ENCODE assay signal across 9 cellular contexts in the genomic region with DNA sequence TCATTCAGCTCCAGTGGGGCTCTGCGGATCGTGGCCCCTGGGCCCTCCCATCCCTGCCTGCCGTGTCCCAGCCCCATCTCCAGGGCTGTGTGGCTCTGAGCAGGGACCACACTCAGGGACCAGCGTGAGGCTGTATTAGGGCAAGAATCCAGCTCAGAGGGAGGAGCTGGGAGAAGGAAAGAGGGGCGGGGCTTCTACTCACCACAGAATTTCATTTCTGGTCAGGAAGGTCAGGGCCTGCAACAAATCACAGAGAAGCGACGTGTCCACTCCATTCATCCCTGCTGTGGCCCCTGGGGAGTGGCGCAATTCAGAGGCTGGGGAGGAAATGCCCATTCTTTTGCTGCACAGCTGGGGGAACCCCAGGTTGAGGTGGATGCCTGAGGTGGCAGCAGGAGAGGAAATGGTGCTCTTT. TPM values are rescaled to one million over a fixed set of nuclear protein-coding genes. Genes with fewer than 3 reads are reported as not detected.
DNase-seq lines count a peak whose midpoint lies in the region; ATAC-seq, FAIRE-seq and TF ChIP-seq lines count a peak whose summit lies in the region.
"Had no signal": no experiment of that assay in that cellular context is flagged by ENCODE, and none has a peak within 500 bp of the region (broad histone marks: within the 10 kb centered on the region; RNA-seq: fewer than 3 reads in every experiment).

No MANE protein-coding gene starts in this region.

- no peak for FAIRE-seq in K562 (lab: Jason Lieb, UNC)
- no peak for FAIRE-seq in HepG2 (lab: Jason Lieb, UNC)

- DNase-seq in AG20443 (ENCODE audit: low spot score) (peak; percentile 79), HPDE6-E6E7 (ENCODE audit: extremely low spot score) (peak; percentile 22), K562 (ENCODE audit: extremely low read depth in 1 of 4, low spot score in 3 of 4) (peak in 2 of 4 experiments; percentile 20 to 22), HepG2 (ENCODE audit: low spot score) (peak; percentile 18), NCI-H1694 (lab: John Stamatoyannopoulos, UW) (no peak)
- DNase-seq in CD4-positive, alpha-beta memory T cell = no peak
- DNase-seq: psoas muscle had no signal

- ATAC-seq in K562 = peak; percentile 49
- ATAC-seq in HepG2 = peak; percentile 44; the same call in 2 of the 3 replicates
- ATAC-seq in HG03135 (IDR thresholded peaks at IDR 0.05; ENCODE audit: unreplicated experiment) = no peak
- ATAC-seq in HG03460 (IDR thresholded peaks at IDR 0.05; ENCODE audit: unreplicated experiment) = no peak
- ATAC-seq: psoas muscle had no signal

- H3K4me2 ChIP-seq in K562 (ENCODE audit: insufficient read depth, low read length) = no peak overlapping the region
- H3K4me2 ChIP-seq in HepG2 (ENCODE audit: low read depth, low read length) = no peak overlapping the region

- intact Hi-C loops in K562 (cut with micrococcal nuclease) (no loop called here), HepG2 (cut with micrococcal nuclease; ENCODE audit: unreplicated experiment) (no loop called here)
- intact Hi-C loops in CD4-positive, alpha-beta memory T cell (cut with micrococcal nuclease) = no loop called here

- H3K27me3 ChIP-seq in K562 (ENCODE audit: control insufficient read depth in 2 of 2, insufficient read depth in 2 of 2, low read length in 2 of 2) = peaks cover 22 to 58% of the 10 kb centered on the region in 2 experiments
- peaks cover 4 to 61% of the 10 kb centered on the region in 2 experiments; a peak in 4 of 5 replicates for H3K27me3 ChIP-seq in HepG2 (ENCODE audit: control insufficient read depth in 1 of 2, insufficient read depth in 2 of 2, low read length in 2 of 2)
- H3K27me3 ChIP-seq in CD4-positive, alpha-beta memory T cell (ENCODE audit: insufficient read depth, low read length) = no peaks in the 10 kb centered on the region

- POLR2A ChIA-PET in K562 (lab: Yijun Ruan, JAX) (interaction anchor here (0.6 to 0.8 kb wide), 2 partner anchors 32 to 209 kb away, joined by 3 read pairs; no protein-coding TSS in a partner anchor), HepG2 (lab: Yijun Ruan, JAX) (no interaction called here)
- POLR2A ChIA-PET in CD4-positive, alpha-beta memory T cell (lab: Charles Lee; ENCODE audit: partially characterized antibody) = no interaction called here

- H3K79me2 ChIP-seq in K562 (ENCODE audit: control insufficient read depth, insufficient read depth, low read length) = no peaks in the 10 kb centered on the region
- no peaks in the 10 kb centered on the region for H3K79me2 ChIP-seq in HepG2 (ENCODE audit: insufficient read depth, low read length)

- no peak for TF ChIP-seq CTCF in K562 (IDR thresholded peaks at IDR 0.05 in 2 of 3, conservative IDR thresholded peaks at IDR 0.05 in 1 of 3; ENCODE audit: insufficient read depth in 2 of 3, low read depth in 1 of 3, low read length in 3 of 3)
- no peak for TF ChIP-seq CTCF in HepG2 (CRISPR knock-in tag; IDR thresholded peaks at IDR 0.05)

- no peak overlapping the region for H3K27ac Mint-ChIP-seq in CD4-positive, alpha-beta memory T cell

- H3K9me3 Mint-ChIP-seq in CD4-positive, alpha-beta memory T cell = peaks cover 0 to 2% (median 0%) of the 10 kb centered on the region in 8 donors

- H3K9me3 ChIP-seq in K562 (replicated peaks; ENCODE audit: control insufficient read depth, insufficient read depth, low read depth, low read length) (no peaks in the 10 kb centered on the region), HepG2 (ENCODE audit: low read length) (no peaks in the 10 kb centered on the region)
- H3K9me3 ChIP-seq in CD4-positive, alpha-beta memory T cell (ENCODE audit: control insufficient read depth in 1 of 2, low read length in 2 of 2) = no peaks in the 10 kb centered on the region
- H3K9me3 ChIP-seq: psoas muscle had no signal

- no peaks in the 10 kb centered on the region for H3K9me1 ChIP-seq in K562 (ENCODE audit: control insufficient read depth, insufficient read depth, low read length)

- 0% methylated on average over 8 of the region's 8 CpGs for WGBS in K562 (ENCODE audit: insufficient coverage, low coverage, missing lambda C conversion rate)
- 22% methylated on average over 8 of the region's 8 CpGs for WGBS in HepG2 (ENCODE audit: low lambda C conversion rate)

- no peak overlapping the region for H3K4me3 Mint-ChIP-seq in CD4-positive, alpha-beta memory T cell

- H3K27me3 Mint-ChIP-seq in CD4-positive, alpha-beta memory T cell = peaks cover 24 to 35% of the 10 kb centered on the region in 2 donors

- H3K4me1 Mint-ChIP-seq in CD4-positive, alpha-beta memory T cell = no peaks in the 10 kb centered on the region

- no peaks in the 10 kb centered on the region for H3K36me3 ChIP-seq in K562 (ENCODE audit: control insufficient read depth, insufficient read depth, low read length)
- no peaks in the 10 kb centered on the region for H3K36me3 ChIP-seq in HepG2 (replicated peaks in 1 of 2; ENCODE audit: control insufficient read depth in 1 of 2, insufficient read depth in 2 of 2, low read length in 2 of 2)
- H3K36me3 ChIP-seq in CD4-positive, alpha-beta memory T cell (ENCODE audit: insufficient read depth, low read length) = no peaks in the 10 kb centered on the region

- H2AFZ ChIP-seq in K562 (ENCODE audit: low read depth, low read length) (no peak overlapping the region), HepG2 (ENCODE audit: low read length) (no peak overlapping the region)

- no peaks in the 10 kb centered on the region for H3K36me3 Mint-ChIP-seq in CD4-positive, alpha-beta memory T cell

- H3K27ac ChIP-seq in K562 (ENCODE audit: extremely low read depth, low read depth, low read length) (no peak overlapping the region), HepG2 (ENCODE audit: extremely low read length, insufficient read depth, low read length) (no peak overlapping the region)
- no peak overlapping the region for H3K27ac ChIP-seq in CD4-positive, alpha-beta memory T cell (ENCODE audit: low read depth, low read length)
- H3K27ac ChIP-seq: psoas muscle had no signal

- TF ChIP-seq EP300 in K562 (IDR thresholded peaks at IDR 0.05; ENCODE audit: low read length) (no peak), HepG2 (IDR thresholded peaks at IDR 0.05; ENCODE audit: low read depth in 2 of 2, low read length in 2 of 2) (no peak), HepG2 (CRISPR knock-in tag; IDR thresholded peaks at IDR 0.05; ENCODE audit: borderline replicate concordance) (no peak)

- TF ChIP-seq POLR2A in K562 (conservative IDR thresholded peaks at IDR 0.05) = no peak
- TF ChIP-seq POLR2A in HepG2 (IDR thresholded peaks at IDR 0.05; ENCODE audit: insufficient read depth in 1 of 2, low read depth in 2 of 2, low read length in 2 of 2) = no peak

- H3K9ac ChIP-seq in K562 (ENCODE audit: insufficient read depth in 1 of 2, low read depth in 2 of 2, low read length in 2 of 2) = no peak overlapping the region
- no peak overlapping the region for H3K9ac ChIP-seq in HepG2 (ENCODE audit: insufficient read depth, low read depth, low read length)

- no peak for TF ChIP-seq RAD21 in K562 (CRISPR knock-in tag; conservative IDR thresholded peaks at IDR 0.05 in 1 of 2, IDR thresholded peaks at IDR 0.05 in 1 of 2)
- TF ChIP-seq RAD21 in HepG2 (CRISPR knock-in tag; IDR thresholded peaks at IDR 0.05) = no peak

- H4K20me1 ChIP-seq in K562 (replicated peaks; ENCODE audit: control insufficient read depth, insufficient read depth, low read length) = no peaks in the 10 kb centered on the region
- no peaks in the 10 kb centered on the region; the same call in 1 of the 2 replicates for H4K20me1 ChIP-seq in HepG2 (ENCODE audit: insufficient read depth, low read length)

- no peak overlapping the region for H3K4me3 ChIP-seq in K562
- H3K4me3 ChIP-seq in HepG2 (replicated peaks in 1 of 3; ENCODE audit: insufficient read depth in 1 of 3, low read depth in 2 of 3, low read length in 3 of 3) = no peak overlapping the region
- H3K4me3 ChIP-seq in CD4-positive, alpha-beta memory T cell (ENCODE audit: low read length in 2 of 2) = no peak overlapping the region
- H3K4me3 ChIP-seq: psoas muscle had no signal

- no peaks in the 10 kb centered on the region for H3K4me1 ChIP-seq in K562 (replicated peaks in 1 of 2; ENCODE audit: control insufficient read depth in 2 of 2, insufficient read depth in 2 of 2, low read length in 2 of 2)
- H3K4me1 ChIP-seq in HepG2 (ENCODE audit: insufficient read depth, low read length) = no peaks in the 10 kb centered on the region
- no peaks in the 10 kb centered on the region for H3K4me1 ChIP-seq in CD4-positive, alpha-beta memory T cell (ENCODE audit: insufficient read depth, low read length)
- H3K4me1 ChIP-seq: psoas muscle had no signal

- in situ Hi-C loops in K562 (cut with MboI) = no loop called here
- in situ Hi-C loops in HepG2 (cut with HindIII; ENCODE audit: extremely low pct_ligation_motif_present, low pct_unique_long_range_greater_than_20kb) = no loop called here

- CTCF ChIA-PET in K562 (lab: Yijun Ruan, JAX; ENCODE audit: low intra/inter-chr PET ratio) (no interaction called here), HepG2 (lab: Yijun Ruan, JAX; ENCODE audit: low intra/inter-chr PET ratio, low total read pairs) (no interaction called here)
- CTCF ChIA-PET in CD4-positive, alpha-beta memory T cell (lab: Charles Lee; ENCODE audit: partially characterized antibody) = no interaction called here

- no TSS peak for BruUV-seq in K562 (replicated peaks; lab: Mats Ljungman, UMichigan)
- BruUV-seq in HepG2 (replicated peaks; lab: Mats Ljungman, UMichigan) = no TSS peak

RNA-seq across cellular contexts. Expression of gene CIB4, which starts 0.8 kb away (rescaled TPM):
- not detected in 2 replicates for total RNA-seq in K562 (2011; cell fraction: chromatin; rRNA removed; ENCODE audit: low replicate concordance)
- total RNA-seq in K562 (2011; cell fraction: nucleolus; rRNA removed) = not detected in 2 replicates
- not detected in 2 replicates for total RNA-seq in K562 (2011; cell fraction: nucleoplasm; rRNA removed)
- total RNA-seq in K562 (2014; rRNA removed) = not detected in 2 replicates
- total RNA-seq in K562 (2014; rRNA removed; fragmentation: Illumina TruSeq; extraction: Trizol) = not detected in 2 replicates
- total RNA-seq in K562 (2015; rRNA removed; fragmentation: Illumina TruSeq; extraction: Trizol) = not detected in 2 replicates
- total RNA-seq in K562 (2021) = not detected in 2 replicates
- polyA plus RNA-seq in K562 (2011; rRNA removed) = not detected in 2 replicates
- not detected in 2 replicates for polyA plus RNA-seq in K562 (2011; cell fraction: cytosol; rRNA removed)
- not detected in 2 replicates for polyA plus RNA-seq in K562 (2011; cell fraction: nucleus; rRNA removed)
- polyA plus RNA-seq in K562 (2012) = not detected in 2 replicates
- polyA plus RNA-seq in K562 (2014; fragmentation: Illumina TruSeq; extraction: Trizol) = not detected in 2 replicates
- polyA plus RNA-seq in K562 (2014; fragmentation: Nextera tagmentation; extraction: Ambion mirVana) = not detected
- polyA plus RNA-seq in K562 (2014; rRNA removed) = not detected in 2 replicates
- polyA minus RNA-seq in K562 (2011; rRNA and poly(A)+ RNA removed) = not detected in 2 replicates
- not detected in 2 replicates for polyA minus RNA-seq in K562 (2011; cell fraction: cytosol; rRNA and poly(A)+ RNA removed)
- polyA minus RNA-seq in K562 (2011; cell fraction: nucleus; rRNA and poly(A)+ RNA removed) = not detected in 2 replicates
- not detected in 2 replicates for total RNA-seq in HepG2 (2016; rRNA removed; fragmentation: Illumina TruSeq; extraction: Trizol)
- not detected in 2 replicates for total RNA-seq in HepG2 (2016; cell fraction: cytosol; rRNA removed; fragmentation: Illumina TruSeq; extraction: Trizol; ENCODE audit: low read depth)
- total RNA-seq in HepG2 (2016; cell fraction: insoluble cytoplasmic fraction; rRNA removed; fragmentation: Illumina TruSeq; extraction: Trizol) = not detected in 2 replicates
- total RNA-seq in HepG2 (2016; cell fraction: membrane; rRNA removed; fragmentation: Illumina TruSeq; extraction: Trizol) = not detected in 2 replicates
- total RNA-seq in HepG2 (2016; cell fraction: nucleus; rRNA removed; fragmentation: Illumina TruSeq; extraction: Trizol) = not detected in 2 replicates
- polyA plus RNA-seq in HepG2 (2011; rRNA removed) = not detected in 2 replicates
- polyA plus RNA-seq in HepG2 (2011; cell fraction: cytosol; rRNA removed) = not detected in 2 replicates
- polyA plus RNA-seq in HepG2 (2011; cell fraction: nucleus; rRNA removed) = not detected in 2 replicates
- not detected in 2 replicates for polyA plus RNA-seq in HepG2 (2012)
- polyA plus RNA-seq in HepG2 (2016; cell fraction: cytosol; fragmentation: Illumina TruSeq; extraction: Trizol; ENCODE audit: low read depth) = not detected in 2 replicates
- not detected in 2 replicates for polyA plus RNA-seq in HepG2 (2016; cell fraction: insoluble cytoplasmic fraction; fragmentation: Illumina TruSeq; extraction: Trizol; ENCODE audit: low read depth)
- not detected in 2 replicates for polyA plus RNA-seq in HepG2 (2016; cell fraction: membrane; fragmentation: Illumina TruSeq; extraction: Trizol; ENCODE audit: low read depth)
- polyA plus RNA-seq in HepG2 (2016; cell fraction: nucleus; fragmentation: Illumina TruSeq; extraction: Trizol; ENCODE audit: insufficient read depth, low read depth) = not detected in 2 replicates
- polyA minus RNA-seq in HepG2 (2011; rRNA and poly(A)+ RNA removed; ENCODE audit: low replicate concordance) = not detected in 2 replicates
- not detected in 2 replicates for polyA minus RNA-seq in HepG2 (2011; cell fraction: cytosol; rRNA and poly(A)+ RNA removed)
- not detected in 2 replicates for polyA minus RNA-seq in HepG2 (2011; cell fraction: nucleus; rRNA and poly(A)+ RNA removed)
- not detected for total RNA-seq in CD4-positive, alpha-beta memory T cell
- polyA plus RNA-seq in CD4-positive, alpha-beta memory T cell = not detected
- total RNA-seq: psoas muscle had no signal
- polyA plus RNA-seq: psoas muscle had no signal

RNA-seq across cellular contexts. Expression of gene KCNK3, which starts 52.2 kb away (rescaled TPM):
- total RNA-seq in K562 (2011; cell fraction: chromatin; rRNA removed; ENCODE audit: low replicate concordance) = 0.23 TPM in 1 of 2 replicates, not detected in the other
- 0.13 and 0.17 TPM in 2 replicates for total RNA-seq in K562 (2011; cell fraction: nucleolus; rRNA removed)
- total RNA-seq in K562 (2011; cell fraction: nucleoplasm; rRNA removed) = 0.07 TPM in 1 of 2 replicates, not detected in the other
- 0.08 and 0.09 TPM in 2 replicates for total RNA-seq in K562 (2014; rRNA removed)
- not detected in 2 replicates for total RNA-seq in K562 (2014; rRNA removed; fragmentation: Illumina TruSeq; extraction: Trizol)
- 0.04 TPM in 1 of 2 replicates, not detected in the other for total RNA-seq in K562 (2015; rRNA removed; fragmentation: Illumina TruSeq; extraction: Trizol)
- 0.13 and 0.20 TPM in 2 replicates for total RNA-seq in K562 (2021)
- 0.06 TPM in 1 of 2 replicates, not detected in the other for polyA plus RNA-seq in K562 (2011; rRNA removed)
- 0.19 TPM in 1 of 2 replicates, not detected in the other for polyA plus RNA-seq in K562 (2011; cell fraction: cytosol; rRNA removed)
- polyA plus RNA-seq in K562 (2011; cell fraction: nucleus; rRNA removed) = 0.06 TPM in 1 of 2 replicates, not detected in the other
- polyA plus RNA-seq in K562 (2012) = 0.01 and 0.04 TPM in 2 replicates
- not detected in 2 replicates for polyA plus RNA-seq in K562 (2014; fragmentation: Illumina TruSeq; extraction: Trizol)
- polyA plus RNA-seq in K562 (2014; fragmentation: Nextera tagmentation; extraction: Ambion mirVana) = under 1 TPM in 1 of 2 experiments, not detected in 1; 0.01 TPM
- polyA plus RNA-seq in K562 (2014; rRNA removed) = 0.08 TPM in 1 of 2 replicates, not detected in the other
- not detected in 2 replicates for polyA minus RNA-seq in K562 (2011; rRNA and poly(A)+ RNA removed)
- not detected in 2 replicates for polyA minus RNA-seq in K562 (2011; cell fraction: cytosol; rRNA and poly(A)+ RNA removed)
- polyA minus RNA-seq in K562 (2011; cell fraction: nucleus; rRNA and poly(A)+ RNA removed) = 0.13 TPM in 1 of 2 replicates, not detected in the other
- not detected in 2 replicates for total RNA-seq in HepG2 (2016; rRNA removed; fragmentation: Illumina TruSeq; extraction: Trizol)
- total RNA-seq in HepG2 (2016; cell fraction: cytosol; rRNA removed; fragmentation: Illumina TruSeq; extraction: Trizol; ENCODE audit: low read depth) = not detected in 2 replicates
- not detected in 2 replicates for total RNA-seq in HepG2 (2016; cell fraction: insoluble cytoplasmic fraction; rRNA removed; fragmentation: Illumina TruSeq; extraction: Trizol)
- not detected in 2 replicates for total RNA-seq in HepG2 (2016; cell fraction: membrane; rRNA removed; fragmentation: Illumina TruSeq; extraction: Trizol)
- not detected in 2 replicates for total RNA-seq in HepG2 (2016; cell fraction: nucleus; rRNA removed; fragmentation: Illumina TruSeq; extraction: Trizol)
- 0.03 TPM in 1 of 2 replicates, not detected in the other for polyA plus RNA-seq in HepG2 (2011; rRNA removed)
- polyA plus RNA-seq in HepG2 (2011; cell fraction: cytosol; rRNA removed) = not detected in 2 replicates
- not detected in 2 replicates for polyA plus RNA-seq in HepG2 (2011; cell fraction: nucleus; rRNA removed)
- not detected in 2 replicates for polyA plus RNA-seq in HepG2 (2012)
- not detected in 2 replicates for polyA plus RNA-seq in HepG2 (2016; cell fraction: cytosol; fragmentation: Illumina TruSeq; extraction: Trizol; ENCODE audit: low read depth)
- not detected in 2 replicates for polyA plus RNA-seq in HepG2 (2016; cell fraction: insoluble cytoplasmic fraction; fragmentation: Illumina TruSeq; extraction: Trizol; ENCODE audit: low read depth)
- polyA plus RNA-seq in HepG2 (2016; cell fraction: membrane; fragmentation: Illumina TruSeq; extraction: Trizol; ENCODE audit: low read depth) = not detected in 2 replicates
- not detected in 2 replicates for polyA plus RNA-seq in HepG2 (2016; cell fraction: nucleus; fragmentation: Illumina TruSeq; extraction: Trizol; ENCODE audit: insufficient read depth, low read depth)
- 3.7 TPM in 1 of 2 replicates, not detected in the other for polyA minus RNA-seq in HepG2 (2011; rRNA and poly(A)+ RNA removed; ENCODE audit: low replicate concordance)
- not detected in 2 replicates for polyA minus RNA-seq in HepG2 (2011; cell fraction: cytosol; rRNA and poly(A)+ RNA removed)
- polyA minus RNA-seq in HepG2 (2011; cell fraction: nucleus; rRNA and poly(A)+ RNA removed) = not detected in 2 replicates
- not detected for total RNA-seq in CD4-positive, alpha-beta memory T cell
- polyA plus RNA-seq in CD4-positive, alpha-beta memory T cell = not detected

Comparison
In these comparisons a context has a peak if more than half of its experiments do, and no peak if none do; other contexts are left out.
1. DNase-seq: peak in AG20443 (single experiment), HPDE6-E6E7 (single experiment) and HepG2 (single experiment); none in NCI-H1694 (single experiment) and CD4-positive, alpha-beta memory T cell (0 of 5).
2. ATAC-seq: peak in K562 (single experiment) and HepG2 (single experiment); none in HG03135 (single experiment) and HG03460 (single experiment).